Comparison of ENCODE assay signal across 11 cellular contexts in genomic region chr10:26391701-26392695, GRCh38. TPM values are rescaled to one million over a fixed set of nuclear protein-coding genes. Genes with fewer than 3 reads are reported as not detected.
DNase-seq lines count a peak whose midpoint lies in the region; ATAC-seq and TF ChIP-seq lines count a peak whose summit lies in the region.
"Had no signal": no experiment of that assay in that cellular context is flagged by ENCODE, and none has a peak within 500 bp of the region (broad histone marks: within the 10 kb centered on the region; RNA-seq: fewer than 3 reads in every experiment).

No MANE protein-coding gene starts in this region.

- TF ChIP-seq POLR2A in upper lobe of left lung (IDR thresholded peaks at IDR 0.05) = no peak

- DNase-seq in Right ventricle myocardium superior (peak; percentile 43), right atrium auricular region (ENCODE audit: low spot score) (no peak), iPS-NIHi7 (ENCODE audit: extremely low spot score) (peak; percentile 51), upper lobe of left lung (peak; percentile 38 to 85), hippocampal formation (lab: John Stamatoyannopoulos, UW) (no peak)
- DNase-seq in activated T-cell treated with anti-CD3 and anti-CD28 coated beads, Interleukin-2, amount 50 U/mL, for 1 hour = peak; percentile 31
- DNase-seq: KBM-7 had no signal

- TF ChIP-seq CTCF in right atrium auricular region (IDR thresholded peaks at IDR 0.05) (no peak), upper lobe of left lung (IDR thresholded peaks at IDR 0.05) (no peak)

- H3K4me3 ChIP-seq in right atrium auricular region (no peak overlapping the region), upper lobe of left lung (peak overlapping the region in 2 of 4 donors; percentile 18 to 38)

- ATAC-seq in Right ventricle myocardium superior (ENCODE audit: poor library complexity) = no peak
- peak; percentile 37 to 63 for ATAC-seq in upper lobe of left lung (ENCODE audit: low FRiP score in 2 of 2)
- no peak for ATAC-seq in GM21360 (IDR thresholded peaks at IDR 0.05; ENCODE audit: unreplicated experiment)
- ATAC-seq in HG02973 (IDR thresholded peaks at IDR 0.05; ENCODE audit: unreplicated experiment) = no peak

- intact Hi-C loops in Right ventricle myocardium superior (cut with DNase I) = no loop called here

- WGBS in upper lobe of left lung, 2 donors = 27 to 54% methylated on average over 21 to 26 of the region's 69 CpGs

- no peak for TF ChIP-seq EP300 in upper lobe of left lung (IDR thresholded peaks at IDR 0.05)

- H3K4me1 ChIP-seq in right atrium auricular region (no peaks in the 10 kb centered on the region), upper lobe of left lung (peaks cover 0 to 9% (median 2%) of the 10 kb centered on the region in 4 donors)
- H3K4me1 ChIP-seq: adrenal gland had no signal

- H3K27ac ChIP-seq in right atrium auricular region = no peak overlapping the region
- no peak overlapping the region for H3K27ac ChIP-seq in upper lobe of left lung
- H3K27ac ChIP-seq: adrenal gland, RWPE1 had no signal

- no peaks in the 10 kb centered on the region for H3K36me3 ChIP-seq in right atrium auricular region
- no peaks in the 10 kb centered on the region for H3K36me3 ChIP-seq in upper lobe of left lung
- H3K36me3 ChIP-seq: adrenal gland had no signal

- H3K9me3 ChIP-seq in right atrium auricular region (no peaks in the 10 kb centered on the region), upper lobe of left lung (peaks cover 0 to 7% (median 2%) of the 10 kb centered on the region in 4 donors)
- H3K9me3 ChIP-seq: adrenal gland had no signal

- peaks cover 0 to 11% of the 10 kb centered on the region in 2 donors for H3K27me3 ChIP-seq in right atrium auricular region
- peaks cover 0 to 8% (median 2%) of the 10 kb centered on the region in 4 donors for H3K27me3 ChIP-seq in upper lobe of left lung

RNA-seq across cellular contexts. Expression of gene APBB1IP, which starts 46.1 kb away (rescaled TPM):
- 3.3 TPM for total RNA-seq in Right ventricle myocardium superior
- total RNA-seq in right atrium auricular region = 1 to 10 TPM; 1.4 to 3.1 TPM
- 10 to 100 TPM; 15.8 to 45.1 (median 31.3) TPM for total RNA-seq in upper lobe of left lung

Comparison
In these comparisons a context has a peak if more than half of its experiments do, and no peak if none do; other contexts are left out.
1. DNase-seq: peak in Right ventricle myocardium superior (single experiment), activated T-cell treated with anti-CD3 and anti-CD28 coated beads, Interleukin-2, amount 50 U/mL, for 1 hour (single experiment), iPS-NIHi7 (single experiment) and upper lobe of left lung (2 of 2); none in right atrium auricular region (single experiment) and hippocampal formation (0 of 2).
2. ATAC-seq: peak in upper lobe of left lung (2 of 2); none in Right ventricle myocardium superior (single experiment), GM21360 (single experiment) and HG02973 (single experiment).